14 cellular contexts compared by ENCODE assay signal in the genomic region with DNA sequence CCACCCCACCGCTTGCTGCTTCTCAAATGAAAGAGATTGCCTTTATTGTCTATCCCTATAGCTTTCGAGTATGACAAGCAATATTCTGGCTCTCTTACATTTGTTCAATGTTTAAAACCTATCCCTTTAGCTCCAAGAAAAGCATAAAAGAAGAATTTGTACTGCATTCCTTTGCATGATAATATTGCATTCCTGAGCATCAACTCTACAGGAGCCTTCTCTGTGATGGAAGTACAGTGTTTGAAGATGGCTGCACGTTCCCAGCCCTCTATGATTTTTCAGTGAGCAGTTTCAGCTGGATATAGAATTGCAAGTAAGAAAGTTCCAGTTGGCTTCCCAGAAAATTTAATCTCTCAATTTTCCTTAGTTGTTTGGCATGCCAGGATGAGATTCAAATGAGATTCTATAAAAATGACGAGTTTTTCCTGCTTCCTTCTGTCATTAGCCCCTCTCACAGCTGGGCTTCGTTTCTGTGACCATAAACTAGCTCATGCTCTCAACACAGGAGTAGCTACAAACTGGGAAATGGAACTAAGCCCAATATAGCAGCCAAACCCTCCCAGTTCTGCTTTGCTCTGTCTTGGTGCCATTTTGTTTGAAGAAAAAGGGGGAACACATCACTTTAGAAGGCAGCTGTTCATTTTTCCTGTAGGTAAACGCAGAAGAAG.
"Had no signal": no experiment of that assay in that cellular context is flagged by ENCODE, and none has a peak within 500 bp of the region (broad histone marks: within the 10 kb centered on the region; RNA-seq: fewer than 3 reads in every experiment).

No MANE protein-coding gene starts in this region.

- H3K27me3 ChIP-seq: body of pancreas, left lung, tibial nerve had no signal

- H3K4me3 ChIP-seq: body of pancreas, left lung, tibial nerve had no signal

- H3K36me3 ChIP-seq: left lung, tibial nerve, WERI-Rb-1 had no signal

- ATAC-seq: activated CD4-positive, alpha-beta T cell treated with anti-CD3 and anti-CD28 coated beads for 36 hours; body of pancreas; esophagus mucosa; left lung had no signal

- DNase-seq: activated CD4-positive, alpha-beta memory T cell treated with anti-CD3 and anti-CD28 coated beads, Interleukin-2, amount 10 ng/mL, durations not matched to agents 7 days and 5 days; activated CD4-positive, alpha-beta T cell treated with anti-CD3 and anti-CD28 coated beads for 36 hours; activated CD8-positive, alpha-beta memory T cell treated with anti-CD3 and anti-CD28 coated beads, Interleukin-2, amount 50 U/mL, for 4 hours; activated naive CD4-positive, alpha-beta T cell treated with Interleukin-2 at 50 U/mL for 16 hours; body of pancreas; foreskin fibroblast; left lung; mesendoderm; small intestine; T-helper 1 cell; WERI-Rb-1 had no signal

- H2AFZ ChIP-seq: parathyroid adenoma had no signal

- H3K27ac ChIP-seq: body of pancreas, left lung, parathyroid adenoma, tibial nerve, WERI-Rb-1 had no signal

- H3K9ac ChIP-seq: parathyroid adenoma had no signal

- H3K4me1 ChIP-seq: body of pancreas, left lung, parathyroid adenoma, tibial nerve had no signal

- H3K9me3 ChIP-seq: body of pancreas had no signal
